ENCODE assay signal across 11 cellular contexts in genomic region chr11:64357446-64357845, GRCh38. TPM values are rescaled to one million over a fixed set of nuclear protein-coding genes. Genes with fewer than 3 reads are reported as not detected.
DNase-seq lines count a peak whose midpoint lies in the region; ATAC-seq and TF ChIP-seq lines count a peak whose summit lies in the region.
"Had no signal": no experiment of that assay in that cellular context is flagged by ENCODE, and none has a peak within 500 bp of the region (broad histone marks: within the 10 kb centered on the region; RNA-seq: fewer than 3 reads in every experiment).

No MANE protein-coding gene starts in this region.

- no peak overlapping the region for H3K4ac ChIP-seq in neuronal stem cell (ENCODE audit: low read length)

- peak overlapping the region; percentile 96; the same call in 1 of the 2 replicates for H3K9ac ChIP-seq in DND-41 (ENCODE audit: low read depth, low read length)
- peak overlapping the region; percentile 94 for H3K9ac ChIP-seq in Karpas-422 (ENCODE audit: low read length)
- H3K9ac ChIP-seq in mammary epithelial cell (ENCODE audit: insufficient read depth, low read length), result no peak overlapping the region
- H3K9ac ChIP-seq in neuronal stem cell (ENCODE audit: low read depth, low read length, poor library complexity), result peak overlapping the region; percentile 30

- H2AFZ ChIP-seq in DND-41 (ENCODE audit: low read depth, low read length) (no peak overlapping the region), Karpas-422 (ENCODE audit: low read length) (no peak overlapping the region), mammary epithelial cell (ENCODE audit: low read depth, low read length) (peak overlapping the region; percentile 6), neuronal stem cell (ENCODE audit: low read length) (peak overlapping the region; percentile 35)

- H3K27ac ChIP-seq in DND-41 (ENCODE audit: low read length), result no peak overlapping the region
- H3K27ac ChIP-seq in Karpas-422 (ENCODE audit: low read length), result 0 out of 2 replicates have a peak overlapping the region, but pooled peaks have one; percentile 75
- H3K27ac ChIP-seq in mammary epithelial cell (ENCODE audit: insufficient read depth, low read depth, low read length), result peak overlapping the region; percentile 53
- no peak overlapping the region for H3K27ac ChIP-seq in neuronal stem cell (replicated peaks; ENCODE audit: low read length)
- H3K27ac ChIP-seq: HL-60 had no signal

- H3K14ac ChIP-seq in neuronal stem cell (ENCODE audit: low read length), result peak overlapping the region; percentile 38

- DNase-seq in DND-41 (no peak), Karpas-422 (no peak), mammary epithelial cell (no peak), neuronal stem cell (ENCODE audit: low spot score) (no peak), superior temporal gyrus (ENCODE audit: extremely low spot score) (no peak)
- DNase-seq: glutamatergic neuron, NCI-H2081, NCI-H748 treated with DMSO at 0.1 percent for 48 hours had no signal

- ATAC-seq in DND-41 (ENCODE audit: insufficient read depth, low read depth) (no peak), GM21737 (IDR thresholded peaks at IDR 0.05; ENCODE audit: unreplicated experiment) (no peak), HG02970 (IDR thresholded peaks at IDR 0.05; ENCODE audit: low FRiP score, unreplicated experiment) (no peak)

- H3K23ac ChIP-seq in neuronal stem cell (ENCODE audit: low read depth, low read length, poor library complexity), result peak overlapping the region; percentile 43

- peak overlapping the region; percentile 82 for H2BK5ac ChIP-seq in neuronal stem cell (ENCODE audit: low read length)

- WGBS in mammary epithelial cell (ENCODE audit: low coverage, missing lambda C conversion rate), result 60% methylated on average over 3 of the region's 6 CpGs
- WGBS in neuronal stem cell (ENCODE audit: extremely low coverage in 2 of 2, insufficient read length in 2 of 2, insufficient replicate concordance in 1 of 2), 2 donors, result no CpG with 5 or more reads among the region's 6 CpGs

- H3K4me1 ChIP-seq in DND-41 (ENCODE audit: insufficient read depth, low read length), result peaks cover 26% of the 10 kb centered on the region
- peaks cover 54% of the 10 kb centered on the region for H3K4me1 ChIP-seq in Karpas-422 (ENCODE audit: low read length)
- H3K4me1 ChIP-seq in mammary epithelial cell (ENCODE audit: insufficient read depth, low read length), result peaks cover 47% of the 10 kb centered on the region
- H3K4me1 ChIP-seq in neuronal stem cell (ENCODE audit: control insufficient read depth in 2 of 2, insufficient read depth in 1 of 2, low read depth in 1 of 2, low read length in 2 of 2), result peaks cover 28 to 33% of the 10 kb centered on the region in 2 donors

- no peaks in the 10 kb centered on the region for H3K9me3 ChIP-seq in DND-41 (ENCODE audit: insufficient read depth, low read length, severe bottlenecking)
- H3K9me3 ChIP-seq in Karpas-422 (ENCODE audit: low read length), result no peaks in the 10 kb centered on the region
- H3K9me3 ChIP-seq in mammary epithelial cell (replicated peaks; ENCODE audit: insufficient read depth, low read length), result no peaks in the 10 kb centered on the region
- H3K9me3 ChIP-seq in neuronal stem cell (replicated peaks in 1 of 2; ENCODE audit: control insufficient read depth in 2 of 2, insufficient read depth in 1 of 2, low read depth in 1 of 2, low read length in 2 of 2), result no peaks in the 10 kb centered on the region

- H3K4me2 ChIP-seq in DND-41 (ENCODE audit: insufficient read depth, low read length) (no peak overlapping the region), Karpas-422 (ENCODE audit: low read depth, low read length, poor library complexity, severe bottlenecking) (peak overlapping the region; percentile 88), mammary epithelial cell (ENCODE audit: insufficient read depth, low read depth, low read length) (peak overlapping the region; percentile 98), neuronal stem cell (ENCODE audit: insufficient read depth, low read length, poor library complexity, severe bottlenecking) (no peak overlapping the region)

- CTCF ChIA-PET in mammary epithelial cell (lab: Charles Lee; ENCODE audit: low non-redundant PET), result interaction anchor here (0.5 to 0.9 kb wide), 2 partner anchors 40 to 366 kb away, joined by 4 read pairs; partner anchors contain the start of genes NRXN2, PRDX5 and TRMT112

- in situ Hi-C loops in mammary epithelial cell (cut with MboI; ENCODE audit: low sequenced_read_pairs in 2 of 2), result no loop called here

- peak overlapping the region; percentile 52 for H2BK15ac ChIP-seq in neuronal stem cell (ENCODE audit: low read length)

- H3K79me2 ChIP-seq in DND-41 (ENCODE audit: insufficient read depth, low read length) (peaks cover 23% of the 10 kb centered on the region), Karpas-422 (ENCODE audit: low read length) (peaks cover 3% of the 10 kb centered on the region; the same call in 1 of the 2 replicates), mammary epithelial cell (ENCODE audit: insufficient read depth, low read length) (peaks cover 38% of the 10 kb centered on the region)

- H2BK12ac ChIP-seq in neuronal stem cell (ENCODE audit: low read length), result peak overlapping the region; percentile 90

- H3K79me1 ChIP-seq in neuronal stem cell (ENCODE audit: low read depth, low read length), result peaks cover 8% of the 10 kb centered on the region

- no peak overlapping the region for H4K91ac ChIP-seq in neuronal stem cell (ENCODE audit: low read depth, low read length, poor library complexity)

- peak overlapping the region; percentile 92 for H3K18ac ChIP-seq in neuronal stem cell (ENCODE audit: low read length)

- no TSS peak for BruUV-seq in mammary epithelial cell (replicated peaks; lab: Mats Ljungman, UMichigan)

- H2BK120ac ChIP-seq in neuronal stem cell (ENCODE audit: low read depth, low read length), result peak overlapping the region; percentile 61

- H3K9me2 ChIP-seq in Karpas-422 (replicated peaks; ENCODE audit: insufficient read depth, low read length), result no peaks in the 10 kb centered on the region

- dilution Hi-C loops in mammary epithelial cell (cut with HindIII; ENCODE audit: low sequenced_read_pairs), result no loop called here

- peak overlapping the region; percentile 65 for H4K8ac ChIP-seq in neuronal stem cell (ENCODE audit: low read depth, low read length)

- no peaks in the 10 kb centered on the region for H3K27me3 ChIP-seq in DND-41 (ENCODE audit: insufficient read depth, low read length, poor library complexity)
- H3K27me3 ChIP-seq in Karpas-422 (ENCODE audit: low read length), result no peaks in the 10 kb centered on the region
- no peaks in the 10 kb centered on the region for H3K27me3 ChIP-seq in mammary epithelial cell (ENCODE audit: insufficient read depth, low read length)
- no peaks in the 10 kb centered on the region for H3K27me3 ChIP-seq in neuronal stem cell (ENCODE audit: control insufficient read depth in 3 of 3, insufficient read depth in 3 of 3, low read depth in 1 of 3, low read length in 3 of 3)

- H3K36me3 ChIP-seq in DND-41 (ENCODE audit: insufficient read depth, low read length) (peaks cover 23% of the 10 kb centered on the region), Karpas-422 (ENCODE audit: insufficient read depth, low read length) (peaks cover 9% of the 10 kb centered on the region; the same call in 1 of the 2 replicates), mammary epithelial cell (ENCODE audit: insufficient read depth, low read length) (peaks cover 11% of the 10 kb centered on the region), neuronal stem cell (replicated peaks in 1 of 2; ENCODE audit: control insufficient read depth in 2 of 2, insufficient read depth in 2 of 2, low read length in 2 of 2) (peaks cover 7 to 23% of the 10 kb centered on the region in 2 donors)

- H4K20me1 ChIP-seq in DND-41 (ENCODE audit: insufficient read depth, low read length) (peaks cover 3% of the 10 kb centered on the region; the same call in 1 of the 2 replicates), Karpas-422 (ENCODE audit: insufficient read depth, low read depth, low read length) (peaks cover 4% of the 10 kb centered on the region; the same call in 1 of the 2 replicates), mammary epithelial cell (ENCODE audit: insufficient read depth, low read length) (no peaks in the 10 kb centered on the region)

- no peak for TF ChIP-seq CTCF in DND-41 (IDR thresholded peaks at IDR 0.05; ENCODE audit: borderline replicate concordance, extremely low read depth, low read length, poor library complexity, severe bottlenecking)
- TF ChIP-seq CTCF in mammary epithelial cell (conservative IDR thresholded peaks at IDR 0.05 in 1 of 2, IDR thresholded peaks at IDR 0.05 in 1 of 2; ENCODE audit: extremely low read depth in 1 of 2, insufficient read depth in 1 of 2, low read depth in 1 of 2, low read length in 2 of 2), result no peak

- H3K4me3 ChIP-seq in DND-41 (ENCODE audit: low read depth in 1 of 2, low read length in 2 of 2) (no peak overlapping the region), Karpas-422 (ENCODE audit: low read length) (peak overlapping the region; percentile 85; the same call in 1 of the 2 replicates), mammary epithelial cell (replicated peaks in 1 of 3; ENCODE audit: insufficient read depth in 1 of 3, low read depth in 2 of 3, low read length in 3 of 3) (no peak overlapping the region), neuronal stem cell (ENCODE audit: low read length in 2 of 2) (no peak overlapping the region)

- H2AK5ac ChIP-seq in neuronal stem cell (ENCODE audit: low read depth, low read length), result peak overlapping the region; percentile 77

- intact Hi-C loops in mammary epithelial cell (cut with micrococcal nuclease), result loop anchor here (5.0 kb wide), 3 partner anchors 80 to 155 kb away; partner anchors contain the start of gene PLCB3

RNA-seq across cellular contexts. Expression of gene RPS6KA4, which starts 1.5 kb away (rescaled TPM):
- 17.1 and 38.4 TPM in 2 replicates for total RNA-seq in Karpas-422 (2014; rRNA removed; shearing (Covaris generic); ENCODE audit: low replicate concordance)
- total RNA-seq in mammary epithelial cell, result 10 to 100 TPM; 45.0 to 92.1 TPM
- 62.1 TPM for polyA plus RNA-seq in mammary epithelial cell
- polyA minus RNA-seq in mammary epithelial cell, result 70.8 TPM
- polyA plus RNA-seq in neuronal stem cell (2013, experiment 1 of 2), result 5.7 TPM
- polyA plus RNA-seq in neuronal stem cell (2013, experiment 2 of 2), result 5.0 TPM

RNA-seq across cellular contexts. Expression of gene CCDC88B, which starts 17.4 kb away (rescaled TPM):
- 34.9 and 88.2 TPM in 2 replicates for total RNA-seq in Karpas-422 (2014; rRNA removed; shearing (Covaris generic); ENCODE audit: low replicate concordance)
- total RNA-seq in mammary epithelial cell, result 1 to 10 TPM; 1.8 to 7.1 TPM
- 4.6 TPM for polyA plus RNA-seq in mammary epithelial cell
- 6.4 TPM for polyA minus RNA-seq in mammary epithelial cell
- 4.0 TPM for polyA plus RNA-seq in neuronal stem cell (2013, experiment 1 of 2)
- polyA plus RNA-seq in neuronal stem cell (2013, experiment 2 of 2), result 4.5 TPM

RNA-seq across cellular contexts. Expression of gene PRDX5, which starts 39.5 kb away (rescaled TPM):
- total RNA-seq in Karpas-422 (2014; rRNA removed; shearing (Covaris generic); ENCODE audit: low replicate concordance), result 205 and 428 TPM in 2 replicates
- 100 to 1,000 TPM; 333 to 449 TPM for total RNA-seq in mammary epithelial cell
- polyA plus RNA-seq in mammary epithelial cell, result 660 TPM
- polyA minus RNA-seq in mammary epithelial cell, result 272 TPM
- 142 TPM for polyA plus RNA-seq in neuronal stem cell (2013, experiment 1 of 2)
- 136 TPM for polyA plus RNA-seq in neuronal stem cell (2013, experiment 2 of 2)

RNA-seq across cellular contexts. Expression of gene TRMT112, which starts 40.1 kb away (rescaled TPM):
- total RNA-seq in Karpas-422 (2014; rRNA removed; shearing (Covaris generic); ENCODE audit: low replicate concordance), result 363 and 557 TPM in 2 replicates
- 100 to 1,000 TPM; 105 to 199 TPM for total RNA-seq in mammary epithelial cell
- polyA plus RNA-seq in mammary epithelial cell, result 350 TPM
- polyA minus RNA-seq in mammary epithelial cell, result 271 TPM
- 529 TPM for polyA plus RNA-seq in neuronal stem cell (2013, experiment 1 of 2)
- polyA plus RNA-seq in neuronal stem cell (2013, experiment 2 of 2), result 505 TPM

RNA-seq across cellular contexts. Expression of gene ESRRA, which starts 52.1 kb away (rescaled TPM):
- 16.0 and 33.9 TPM in 2 replicates for total RNA-seq in Karpas-422 (2014; rRNA removed; shearing (Covaris generic); ENCODE audit: low replicate concordance)
- 10 to 100 TPM; 44.8 to 67.0 TPM for total RNA-seq in mammary epithelial cell
- 34.7 TPM for polyA plus RNA-seq in mammary epithelial cell
- 33.3 TPM for polyA minus RNA-seq in mammary epithelial cell
- polyA plus RNA-seq in neuronal stem cell (2013, experiment 1 of 2), result 5.3 TPM
- polyA plus RNA-seq in neuronal stem cell (2013, experiment 2 of 2), result 5.6 TPM

Comparison
In these comparisons a context has a peak if more than half of its experiments do, and no peak if none do; other contexts are left out.
1. H2AFZ ChIP-seq: peak in mammary epithelial cell (single experiment) and neuronal stem cell (single experiment); none in DND-41 (single experiment) and Karpas-422 (single experiment).
2. H3K27ac ChIP-seq: peak in Karpas-422 (single experiment) and mammary epithelial cell (single experiment); none in DND-41 (single experiment) and neuronal stem cell (single experiment).
3. H3K4me2 ChIP-seq: peak in Karpas-422 (single experiment) and mammary epithelial cell (single experiment); none in DND-41 (single experiment) and neuronal stem cell (single experiment).